26 cellular contexts compared by ENCODE assay signal in genomic region chr10:27692663-27693062, GRCh38. TPM values are rescaled to one million over a fixed set of nuclear protein-coding genes. Genes with fewer than 3 reads are reported as not detected.
"Had no signal": no experiment of that assay in that cellular context is flagged by ENCODE, and none has a peak within 500 bp of the region (broad histone marks: within the 10 kb centered on the region; RNA-seq: fewer than 3 reads in every experiment).

No MANE protein-coding gene starts in this region.

- H3K9me3 ChIP-seq: left lung, pancreas, prostate gland, stomach, suprapubic skin, transverse colon, upper lobe of left lung, vagina had no signal

- H3K36me3 ChIP-seq: left lung, pancreas, prostate gland, stomach, suprapubic skin, transverse colon, upper lobe of left lung, vagina had no signal

- ATAC-seq: left colon; left lung; naive thymus-derived CD8-positive, alpha-beta T cell; pancreas; right cardiac atrium; stimulated activated naive B cell treated with anti-CD40 and anti-IgM and Interleukin-4, amounts not matched to agents 10 μg/mL and 1 μg/mL and 100 μg/mL, for 72 hours; stimulated activated naive CD8-positive, alpha-beta T cell treated with anti-CD3 and anti-CD28 coated beads, Interleukin-15, Interleukin-2, amounts not matched to agents 100 U/mL and 50 U/mL, for 24 hours had no signal

- H3K27ac ChIP-seq: left lung, pancreas, prostate gland, skin epidermis, stomach, suprapubic skin, upper lobe of left lung, vagina had no signal

- H3K4me3 ChIP-seq: left lung, lung, pancreas, prostate gland, skin epidermis, stomach, suprapubic skin, transverse colon, upper lobe of left lung, vagina had no signal

- H3K27me3 ChIP-seq: left lung, pancreas, stomach, suprapubic skin, transverse colon, upper lobe of left lung, vagina had no signal

- DNase-seq: hypothalamus; immature natural killer cell; kidney; left colon; left lung; naive thymus-derived CD8-positive, alpha-beta T cell; nucleus accumbens; pancreas; posterior cingulate gyrus; retina; right cardiac atrium; stimulated activated CD4-positive, alpha-beta T cell treated with anti-CD3 and anti-CD28 coated beads, Interleukin-12 subunit alpha, Interleukin-12 subunit beta, amount 100 ng/mL, for 4 hours; stimulated activated CD4-positive, alpha-beta T cell treated with anti-CD3 and anti-CD28 coated beads, Interleukin-15, amount 100 ng/mL, for 24 hours; stimulated activated CD4-positive, alpha-beta T cell treated with anti-CD3 and anti-CD28 coated beads, Interleukin-2, amount 100 ng/mL, for 24 hours; stimulated activated CD4-positive, alpha-beta T cell treated with anti-CD3 and anti-CD28 coated beads, Interleukin-4, amount 100 ng/mL, for 1 hour; stimulated activated naive B cell treated with anti-CD40 and anti-IgM and Interleukin-4, amounts not matched to agents 10 μg/mL and 1 μg/mL and 100 μg/mL, for 72 hours; stimulated activated naive CD8-positive, alpha-beta T cell treated with anti-CD3 and anti-CD28 coated beads, Interleukin-15, Interleukin-2, amounts not matched to agents 100 U/mL and 50 U/mL, for 24 hours; stomach; transverse colon; upper lobe of left lung had no signal

- H3K4me1 ChIP-seq: left lung, pancreas, prostate gland, stomach, suprapubic skin, upper lobe of left lung, vagina had no signal

RNA-seq across cellular contexts. Expression of gene MKX, which starts 53.0 kb away (rescaled TPM):
- total RNA-seq: naive thymus-derived CD8-positive, alpha-beta T cell; neural crest cell had no signal
- polyA plus RNA-seq: immature natural killer cell; naive thymus-derived CD8-positive, alpha-beta T cell had no signal
